In the genomic region with DNA sequence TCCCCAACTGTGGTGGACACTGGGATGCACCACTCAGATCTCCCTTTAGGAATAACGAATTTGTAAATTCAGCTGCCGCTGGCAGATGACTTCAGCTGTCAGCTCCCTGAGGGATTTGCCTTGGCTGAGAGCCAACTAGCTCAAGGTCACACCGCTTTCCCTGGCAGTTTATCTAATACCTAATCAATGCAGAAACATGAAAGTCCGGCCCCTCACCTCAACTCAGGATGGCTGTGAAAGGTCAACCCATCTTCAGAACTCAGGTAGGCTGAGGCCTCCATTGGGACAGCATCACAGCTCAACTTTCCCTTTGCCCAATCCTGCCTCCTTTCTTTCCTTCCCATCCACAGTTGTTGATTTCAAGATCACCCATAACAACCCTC, we compare ENCODE assay signal across 1 cellular context.
TF ChIP-seq lines count a peak whose summit lies in the region.

No MANE protein-coding gene starts in this region.

TF ChIP-seq in HepG2, 621 proteins besides CTCF, POLR2A, EP300 and RAD21 (continued from another document):
- no peak for TF ChIP-seq JARID2 (CRISPR knock-in tag; IDR thresholded peaks at IDR 0.05; ENCODE audit: insufficient replicate concordance)
- TF ChIP-seq, protein P1, sequence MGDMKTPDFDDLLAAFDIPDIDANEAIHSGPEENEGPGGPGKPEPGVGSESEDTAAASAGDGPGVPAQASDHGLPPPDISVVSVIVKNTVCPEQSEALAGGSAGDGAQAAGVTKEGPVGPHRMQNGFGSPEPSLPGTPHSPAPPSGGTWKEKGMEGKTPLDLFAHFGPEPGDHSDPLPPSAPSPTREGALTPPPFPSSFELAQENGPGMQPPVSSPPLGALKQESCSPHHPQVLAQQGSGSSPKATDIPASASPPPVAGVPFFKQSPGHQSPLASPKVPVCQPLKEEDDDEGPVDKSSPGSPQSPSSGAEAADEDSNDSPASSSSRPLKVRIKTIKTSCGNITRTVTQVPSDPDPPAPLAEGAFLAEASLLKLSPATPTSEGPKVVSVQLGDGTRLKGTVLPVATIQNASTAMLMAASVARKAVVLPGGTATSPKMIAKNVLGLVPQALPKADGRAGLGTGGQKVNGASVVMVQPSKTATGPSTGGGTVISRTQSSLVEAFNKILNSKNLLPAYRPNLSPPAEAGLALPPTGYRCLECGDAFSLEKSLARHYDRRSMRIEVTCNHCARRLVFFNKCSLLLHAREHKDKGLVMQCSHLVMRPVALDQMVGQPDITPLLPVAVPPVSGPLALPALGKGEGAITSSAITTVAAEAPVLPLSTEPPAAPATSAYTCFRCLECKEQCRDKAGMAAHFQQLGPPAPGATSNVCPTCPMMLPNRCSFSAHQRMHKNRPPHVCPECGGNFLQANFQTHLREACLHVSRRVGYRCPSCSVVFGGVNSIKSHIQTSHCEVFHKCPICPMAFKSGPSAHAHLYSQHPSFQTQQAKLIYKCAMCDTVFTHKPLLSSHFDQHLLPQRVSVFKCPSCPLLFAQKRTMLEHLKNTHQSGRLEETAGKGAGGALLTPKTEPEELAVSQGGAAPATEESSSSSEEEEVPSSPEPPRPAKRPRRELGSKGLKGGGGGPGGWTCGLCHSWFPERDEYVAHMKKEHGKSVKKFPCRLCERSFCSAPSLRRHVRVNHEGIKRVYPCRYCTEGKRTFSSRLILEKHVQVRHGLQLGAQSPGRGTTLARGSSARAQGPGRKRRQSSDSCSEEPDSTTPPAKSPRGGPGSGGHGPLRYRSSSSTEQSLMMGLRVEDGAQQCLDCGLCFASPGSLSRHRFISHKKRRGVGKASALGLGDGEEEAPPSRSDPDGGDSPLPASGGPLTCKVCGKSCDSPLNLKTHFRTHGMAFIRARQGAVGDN (CRISPR knock-in tag; IDR thresholded peaks at IDR 0.05): no peak
- TF ChIP-seq TCF7L2 (IDR thresholded peaks at IDR 0.05; ENCODE audit: low read depth, low read length): no peak
- TF ChIP-seq ZFP36L2 (CRISPR knock-in tag; IDR thresholded peaks at IDR 0.05): no peak
- no peak for TF ChIP-seq MEF2D (CRISPR knock-in tag; IDR thresholded peaks at IDR 0.05)
